Comparison of ENCODE assay signal across 9 cellular contexts in the genomic region with DNA sequence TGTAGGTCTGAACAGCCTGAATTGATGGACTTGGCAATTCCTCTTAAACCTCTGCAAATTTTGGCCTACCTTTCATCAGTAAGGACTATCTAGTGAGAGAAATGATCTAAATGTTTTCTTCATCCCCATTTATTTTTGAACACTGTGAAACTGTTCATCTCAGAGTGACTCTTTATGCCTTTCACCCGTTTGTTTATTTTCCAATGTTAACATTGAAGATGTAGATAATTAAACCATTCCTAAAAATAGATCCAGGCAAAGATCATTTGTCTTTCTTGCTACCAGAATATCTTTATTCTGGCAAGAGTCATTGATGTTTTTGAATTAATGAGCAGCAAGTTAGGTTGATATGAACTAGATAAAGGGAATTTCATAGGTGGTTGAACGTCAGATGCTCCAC. TPM values are rescaled to one million over a fixed set of nuclear protein-coding genes. Genes with fewer than 3 reads are reported as not detected.
A peak's percentile ranks its signal among the peaks of the same experiment; 100 is the strongest.
DNase-seq lines count a peak whose midpoint lies in the region; ATAC-seq and TF ChIP-seq lines count a peak whose summit lies in the region.
"Had no signal": no experiment of that assay in that cellular context is flagged by ENCODE, and none has a peak within 500 bp of the region (broad histone marks: within the 10 kb centered on the region; RNA-seq: fewer than 3 reads in every experiment).

No MANE protein-coding gene starts in this region.

- TF ChIP-seq CTCF in VCaP (conservative IDR thresholded peaks at IDR 0.05) (no peak), fibroblast of pulmonary artery (IDR thresholded peaks at IDR 0.05; ENCODE audit: low read length, missing control alignments) (no peak), gastrocnemius medialis (IDR thresholded peaks at IDR 0.05 in 4 of 5, conservative IDR thresholded peaks at IDR 0.05 in 1 of 5) (no peak)

- in situ Hi-C loops in gastrocnemius medialis (cut with MboI; ENCODE audit: low sequenced_read_pairs in 4 of 4) = loop anchor here in 2 of 4 donors (5.0 to 10.0 kb wide), 3 partner anchors 73 to 139 kb away; no protein-coding TSS in a partner anchor

- H3K4me3 ChIP-seq in GM08714 (ENCODE audit: low read length) (peak overlapping the region; percentile 26; the same call in 1 of the 2 replicates), fibroblast of pulmonary artery (replicated peaks; ENCODE audit: low read depth, low read length) (peak overlapping the region; percentile 89), gastrocnemius medialis (peak overlapping the region; percentile 79 to 90 (median 88))

- H3K27ac ChIP-seq in VCaP (peak overlapping the region; percentile 90), gastrocnemius medialis (peak overlapping the region; percentile 94 to 99 (median 96))

- H3K4me1 ChIP-seq in gastrocnemius medialis = peaks cover 21 to 34% of the 10 kb centered on the region in 2 donors

- H3K36me3 ChIP-seq in gastrocnemius medialis = no peaks in the 10 kb centered on the region

- H3K9me3 ChIP-seq in gastrocnemius medialis = no peaks in the 10 kb centered on the region

- no peak for TF ChIP-seq POLR2A in gastrocnemius medialis (IDR thresholded peaks at IDR 0.05)

- ATAC-seq in gastrocnemius medialis (no peak), HG03354 (IDR thresholded peaks at IDR 0.05; ENCODE audit: poor library complexity, severe bottlenecking, unreplicated experiment) (no peak)

- H3K27me3 ChIP-seq in gastrocnemius medialis = no peaks in the 10 kb centered on the region

- no peak for DNase-seq in fibroblast of pulmonary artery (ENCODE audit: low read depth)
- DNase-seq in gastrocnemius medialis = no peak
- no peak for DNase-seq in NCI-H2171 (lab: John Stamatoyannopoulos, UW)
- DNase-seq in NCI-H526 treated with DMSO at 0.1 percent for 48 hours (lab: John Stamatoyannopoulos, UW) = no peak
- no peak for DNase-seq in COLO829 (ENCODE audit: low spot score)
- DNase-seq: activated CD8-positive, alpha-beta memory T cell treated with anti-CD3 and anti-CD28 coated beads, Interleukin-2, amount 50 U/mL, for 48 hours had no signal

- intact Hi-C loops in gastrocnemius medialis (cut with DNase I; ENCODE audit: low total_unique reads) = no loop called here

RNA-seq across cellular contexts. Expression of gene CPEB4, which starts 3.2 kb away (rescaled TPM):
- 100 to 1,000 TPM in 2 of 4 donors, 10 to 100 TPM in 2; 97.8 to 109 (median 102) TPM for total RNA-seq in gastrocnemius medialis

Comparison
In these comparisons a context has a peak if more than half of its experiments do, and no peak if none do; other contexts are left out.
1. H3K4me3 ChIP-seq: peak in every context shown above with its lines; median percentile 89 in fibroblast of pulmonary artery; 88 in gastrocnemius medialis; 26 in GM08714.